In the genomic region with DNA sequence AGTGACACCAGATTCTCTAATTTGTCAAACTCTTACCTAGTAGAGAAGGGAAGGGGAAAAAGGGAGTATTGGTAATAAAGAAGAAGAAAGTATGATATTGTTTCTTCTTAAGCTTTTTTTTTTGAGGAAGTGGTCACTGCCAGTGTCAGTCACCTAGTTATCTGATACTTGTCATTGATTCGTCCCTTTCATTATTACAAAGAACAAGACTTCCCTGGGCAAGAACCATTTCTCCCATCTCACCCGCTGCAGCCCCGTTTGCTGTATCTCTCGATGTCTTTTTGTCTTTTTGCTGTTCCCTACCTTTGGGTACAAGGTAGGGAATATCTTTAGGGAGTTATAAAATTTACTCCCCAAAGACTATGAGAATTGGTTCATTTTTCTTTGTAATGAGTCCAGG, we compare ENCODE assay signal across 1 cellular context.
TF ChIP-seq lines count a peak whose summit lies in the region.

No MANE protein-coding gene starts in this region.

TF ChIP-seq in K562, 482 proteins besides CTCF, POLR2A, EP300 and RAD21 (continued from another document):
- TF ChIP-seq, protein P1, sequence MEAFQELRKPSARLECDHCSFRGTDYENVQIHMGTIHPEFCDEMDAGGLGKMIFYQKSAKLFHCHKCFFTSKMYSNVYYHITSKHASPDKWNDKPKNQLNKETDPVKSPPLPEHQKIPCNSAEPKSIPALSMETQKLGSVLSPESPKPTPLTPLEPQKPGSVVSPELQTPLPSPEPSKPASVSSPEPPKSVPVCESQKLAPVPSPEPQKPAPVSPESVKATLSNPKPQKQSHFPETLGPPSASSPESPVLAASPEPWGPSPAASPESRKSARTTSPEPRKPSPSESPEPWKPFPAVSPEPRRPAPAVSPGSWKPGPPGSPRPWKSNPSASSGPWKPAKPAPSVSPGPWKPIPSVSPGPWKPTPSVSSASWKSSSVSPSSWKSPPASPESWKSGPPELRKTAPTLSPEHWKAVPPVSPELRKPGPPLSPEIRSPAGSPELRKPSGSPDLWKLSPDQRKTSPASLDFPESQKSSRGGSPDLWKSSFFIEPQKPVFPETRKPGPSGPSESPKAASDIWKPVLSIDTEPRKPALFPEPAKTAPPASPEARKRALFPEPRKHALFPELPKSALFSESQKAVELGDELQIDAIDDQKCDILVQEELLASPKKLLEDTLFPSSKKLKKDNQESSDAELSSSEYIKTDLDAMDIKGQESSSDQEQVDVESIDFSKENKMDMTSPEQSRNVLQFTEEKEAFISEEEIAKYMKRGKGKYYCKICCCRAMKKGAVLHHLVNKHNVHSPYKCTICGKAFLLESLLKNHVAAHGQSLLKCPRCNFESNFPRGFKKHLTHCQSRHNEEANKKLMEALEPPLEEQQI (IDR thresholded peaks at IDR 0.05): no peak
